15 cellular contexts compared by ENCODE assay signal in genomic region chr5:123844873-123845272, GRCh38.
DNase-seq lines count a peak whose midpoint lies in the region; ATAC-seq and TF ChIP-seq lines count a peak whose summit lies in the region.
"Had no signal": no experiment of that assay in that cellular context is flagged by ENCODE, and none has a peak within 500 bp of the region (broad histone marks: within the 10 kb centered on the region; RNA-seq: fewer than 3 reads in every experiment).

No MANE protein-coding gene starts in this region.

- H3K4me2 ChIP-seq in neural progenitor cell, result no peak overlapping the region

- H3K4me3 ChIP-seq in endodermal cell (ENCODE audit: low read length) (no peak overlapping the region), neural progenitor cell (no peak overlapping the region)
- H3K4me3 ChIP-seq: thoracic aorta had no signal

- H2AFZ ChIP-seq in neural progenitor cell (replicated peaks), result peak overlapping the region; percentile 29

- H4K20me1 ChIP-seq in neural progenitor cell (ENCODE audit: low read depth), result no peaks in the 10 kb centered on the region

- H3K27ac Mint-ChIP-seq in endodermal cell (no peak overlapping the region), neural progenitor cell (peak overlapping the region; percentile 58)
- H3K27ac Mint-ChIP-seq: activated T-helper 17 cell treated with anti-CD3 and anti-CD28 coated beads, Interleukin-2, amount 50 U/mL, for 72 hours; effector memory CD8-positive, alpha-beta T cell had no signal

- no peaks in the 10 kb centered on the region for H3F3A ChIP-seq in neural progenitor cell (ENCODE audit: low read depth)

- TF ChIP-seq CTCF in endodermal cell (conservative IDR thresholded peaks at IDR 0.05) (no peak), neural progenitor cell (IDR thresholded peaks at IDR 0.05) (no peak)

- H3K27me3 Mint-ChIP-seq in endodermal cell (ENCODE audit: insufficient read depth), result no peaks in the 10 kb centered on the region
- H3K27me3 Mint-ChIP-seq in neural progenitor cell (ENCODE audit: insufficient read depth, low read depth), result peaks cover 6% of the 10 kb centered on the region
- H3K27me3 Mint-ChIP-seq: activated T-helper 17 cell treated with anti-CD3 and anti-CD28 coated beads, Interleukin-2, amount 50 U/mL, for 72 hours; brain; effector memory CD8-positive, alpha-beta T cell had no signal

- no peaks in the 10 kb centered on the region for H3K79me2 ChIP-seq in neural progenitor cell (ENCODE audit: low read depth)

- H3K4me3 Mint-ChIP-seq in endodermal cell, result no peak overlapping the region
- H3K4me3 Mint-ChIP-seq in neural progenitor cell, result no peak overlapping the region
- H3K4me3 Mint-ChIP-seq: activated T-helper 17 cell treated with anti-CD3 and anti-CD28 coated beads, Interleukin-2, amount 50 U/mL, for 72 hours; brain; effector memory CD8-positive, alpha-beta T cell had no signal

- H3K36me3 ChIP-seq in endodermal cell (ENCODE audit: control insufficient read depth, insufficient read depth, low read length) (no peaks in the 10 kb centered on the region), neural progenitor cell (no peaks in the 10 kb centered on the region)
- H3K36me3 ChIP-seq: thoracic aorta had no signal

- H3K9me3 ChIP-seq in endodermal cell (ENCODE audit: control insufficient read depth, low read length), result peaks cover 9% of the 10 kb centered on the region
- H3K9me3 ChIP-seq in neural progenitor cell (ENCODE audit: low read depth), result no peaks in the 10 kb centered on the region
- H3K9me3 ChIP-seq: thoracic aorta had no signal

- WGBS in endodermal cell (ENCODE audit: insufficient coverage in 1 of 2, insufficient read length in 1 of 2), 2 experiments, result 80 to 89% methylated on average over 1 of the region's 1 CpG

- peak; percentile 69 for ATAC-seq in GM18868 (IDR thresholded peaks at IDR 0.05; ENCODE audit: unreplicated experiment)
- ATAC-seq in HG03159 (IDR thresholded peaks at IDR 0.05; ENCODE audit: unreplicated experiment), result peak; percentile 52
- ATAC-seq in GM21515 (IDR thresholded peaks at IDR 0.05; ENCODE audit: unreplicated experiment), result no peak
- ATAC-seq: activated T-helper 17 cell treated with anti-CD3 and anti-CD28 coated beads, Interleukin-2, amount 50 U/mL, for 72 hours; effector memory CD8-positive, alpha-beta T cell; left lobe of liver had no signal

- peak overlapping the region; percentile 50 for H3K27ac ChIP-seq in endodermal cell (ENCODE audit: low read depth, low read length)
- H3K27ac ChIP-seq in neural progenitor cell, result no peak overlapping the region
- H3K27ac ChIP-seq: thoracic aorta had no signal

- H3K9me3 Mint-ChIP-seq in endodermal cell (peaks cover 10% of the 10 kb centered on the region), neural progenitor cell (peaks cover 29% of the 10 kb centered on the region)

- no peaks in the 10 kb centered on the region for H3K27me3 ChIP-seq in endodermal cell (ENCODE audit: control insufficient read depth, insufficient read depth, low read length, poor library complexity, severe bottlenecking)
- H3K27me3 ChIP-seq in neural progenitor cell, result no peaks in the 10 kb centered on the region

- H3K36me3 Mint-ChIP-seq in endodermal cell (ENCODE audit: low read depth), result no peaks in the 10 kb centered on the region
- peaks cover 2% of the 10 kb centered on the region for H3K36me3 Mint-ChIP-seq in neural progenitor cell

- DNase-seq in endodermal cell, result no peak
- DNase-seq in neural progenitor cell (ENCODE audit: low spot score), result no peak
- no peak for DNase-seq in ureter (ENCODE audit: low spot score)
- DNase-seq in GDM1 (lab: John Stamatoyannopoulos, UW), result no peak
- no peak for DNase-seq in NCI-H2227 treated with DMSO at 0.1 percent for 48 hours (lab: John Stamatoyannopoulos, UW)
- DNase-seq: activated CD4-positive, alpha-beta T cell treated with anti-CD3 and anti-CD28 coated beads, Interleukin-2, amount 50 U/mL, for 4 hours; effector memory CD8-positive, alpha-beta T cell; NCI-H524 treated with DMSO at 0.1 percent for 48 hours had no signal

- H3K4me1 ChIP-seq in endodermal cell (ENCODE audit: control insufficient read depth, insufficient read depth, low read length) (no peaks in the 10 kb centered on the region), neural progenitor cell (no peaks in the 10 kb centered on the region)

- H3K4me1 Mint-ChIP-seq in endodermal cell, result no peaks in the 10 kb centered on the region
- H3K4me1 Mint-ChIP-seq in neural progenitor cell, result peaks cover 12% of the 10 kb centered on the region
- H3K4me1 Mint-ChIP-seq: activated T-helper 17 cell treated with anti-CD3 and anti-CD28 coated beads, Interleukin-2, amount 50 U/mL, for 72 hours had no signal

- H3K9ac ChIP-seq in endodermal cell (ENCODE audit: extremely low read depth, low read length, poor library complexity, severe bottlenecking) (no peak overlapping the region), neural progenitor cell (no peak overlapping the region)
